10 cellular contexts compared by ENCODE assay signal in genomic region chr3:124826703-124827102, GRCh38.
DNase-seq lines count a peak whose midpoint lies in the region; ATAC-seq, FAIRE-seq and TF ChIP-seq lines count a peak whose summit lies in the region.
"Had no signal": no experiment of that assay in that cellular context is flagged by ENCODE, and none has a peak within 500 bp of the region (broad histone marks: within the 10 kb centered on the region; RNA-seq: fewer than 3 reads in every experiment).

No MANE protein-coding gene starts in this region.

- no peaks in the 10 kb centered on the region for H3K9me1 ChIP-seq in endothelial cell of umbilical vein (replicated peaks; ENCODE audit: control insufficient read depth, extremely low read depth, insufficient read depth, low read length)

- intact Hi-C loops in endothelial cell of umbilical vein (cut with micrococcal nuclease): no loop called here

- no peak for ATAC-seq in HG03045 (IDR thresholded peaks at IDR 0.05; ENCODE audit: unreplicated experiment)
- no peak for ATAC-seq in HG03097 (IDR thresholded peaks at IDR 0.05; ENCODE audit: low FRiP score, unreplicated experiment)

- H3K9me3 ChIP-seq in endothelial cell of umbilical vein (replicated peaks; ENCODE audit: control insufficient read depth, insufficient read depth, low read length) (no peaks in the 10 kb centered on the region), muscle layer of duodenum (ENCODE audit: control insufficient read depth in 1 of 2, low read length in 2 of 2) (no peaks in the 10 kb centered on the region)

- POLR2A ChIA-PET in endothelial cell of umbilical vein (lab: Charles Lee): no interaction called here

- dilution Hi-C loops in endothelial cell of umbilical vein (cut with MboI; ENCODE audit: extremely low pct_ligation_motif_present, low sequenced_read_pairs): no loop called here

- H3K36me3 ChIP-seq in endothelial cell of umbilical vein (ENCODE audit: control insufficient read depth in 2 of 2, extremely low read depth in 1 of 2, insufficient read depth in 2 of 2, low read length in 2 of 2) (no peaks in the 10 kb centered on the region), muscle layer of duodenum (ENCODE audit: control insufficient read depth in 1 of 2, insufficient read depth in 2 of 2, low read length in 2 of 2) (no peaks in the 10 kb centered on the region)

- CTCF ChIA-PET in endothelial cell of umbilical vein (lab: Charles Lee): interaction anchor here (0.8 to 2.8 kb wide), 7 partner anchors 9 to 74 kb away, joined by 3 to 19 read pairs (median 7); no protein-coding TSS in a partner anchor

- no peak overlapping the region for H2AFZ ChIP-seq in endothelial cell of umbilical vein (ENCODE audit: low read depth, low read length)

- no peak overlapping the region for H3K4me2 ChIP-seq in endothelial cell of umbilical vein (ENCODE audit: insufficient read depth, low read length)

- no peak overlapping the region for H3K4me3 ChIP-seq in endothelial cell of umbilical vein (replicated peaks in 1 of 3; ENCODE audit: insufficient read depth in 1 of 3, low read depth in 1 of 3, low read length in 3 of 3)
- H3K4me3 ChIP-seq in muscle layer of duodenum (ENCODE audit: low read depth in 1 of 2, low read length in 2 of 2): no peak overlapping the region

- H3K4me1 ChIP-seq in endothelial cell of umbilical vein (ENCODE audit: control insufficient read depth, extremely low read depth, insufficient read depth, low read length) (peaks cover 3% of the 10 kb centered on the region), muscle layer of duodenum (ENCODE audit: control insufficient read depth in 1 of 2, insufficient read depth in 2 of 2, low read length in 2 of 2) (peaks cover 13 to 15% of the 10 kb centered on the region in 2 donors)

- DNase-seq in AG08395 (ENCODE audit: low spot score) (peak; percentile 73), MV-4-11 (lab: John Stamatoyannopoulos, UW) (peak; percentile 2), endothelial cell of umbilical vein (ENCODE audit: low read depth, low spot score) (peak; percentile 74), T-helper 1 cell (no peak), LoVo (ENCODE audit: low spot score) (no peak)
- DNase-seq: Calu3, nephron progenitor cell had no signal

- H4K20me1 ChIP-seq in endothelial cell of umbilical vein (replicated peaks; ENCODE audit: control insufficient read depth, extremely low read depth, insufficient read depth, low read length): no peaks in the 10 kb centered on the region

- peak; percentile 77 for FAIRE-seq in endothelial cell of umbilical vein (lab: Jason Lieb, UNC)

- H3K79me2 ChIP-seq in endothelial cell of umbilical vein (ENCODE audit: control insufficient read depth, insufficient read depth, low read length): no peaks in the 10 kb centered on the region

- no peak overlapping the region for H3K27ac ChIP-seq in endothelial cell of umbilical vein (ENCODE audit: insufficient read depth, low read depth, low read length)
- peak overlapping the region; percentile 39 for H3K27ac ChIP-seq in muscle layer of duodenum (ENCODE audit: low read length)

- H3K27me3 ChIP-seq in endothelial cell of umbilical vein (ENCODE audit: control insufficient read depth in 2 of 2, insufficient read depth in 2 of 2, low read length in 2 of 2) (no peaks in the 10 kb centered on the region), muscle layer of duodenum (ENCODE audit: low read depth, low read length) (no peaks in the 10 kb centered on the region)

- TF ChIP-seq POLR2A in endothelial cell of umbilical vein (IDR thresholded peaks at IDR 0.05; ENCODE audit: low read depth, low read length): no peak

- no TSS peak for BruUV-seq in endothelial cell of umbilical vein (replicated peaks; lab: Mats Ljungman, UMichigan)

- no peak overlapping the region for H3K9ac ChIP-seq in endothelial cell of umbilical vein (replicated peaks; ENCODE audit: extremely low read depth, insufficient read depth, low read length)

- TF ChIP-seq CTCF in endothelial cell of umbilical vein (IDR thresholded peaks at IDR 0.05; ENCODE audit: extremely low read depth in 1 of 2, insufficient read depth in 1 of 2, low read depth in 1 of 2, low read length in 2 of 2): no peak

TF ChIP-seq in endothelial cell of umbilical vein, 7 proteins besides CTCF, POLR2A, EP300 and RAD21:
- no peak for TF ChIP-seq MAX (IDR thresholded peaks at IDR 0.05; ENCODE audit: insufficient read depth, insufficient read length)
- TF ChIP-seq POLR2AphosphoS5 (IDR thresholded peaks at IDR 0.05; ENCODE audit: insufficient read depth, low read depth, low read length): no peak
- no peak for TF ChIP-seq MYC (IDR thresholded peaks at IDR 0.05; ENCODE audit: low read depth, low read length)
- TF ChIP-seq JUN (IDR thresholded peaks at IDR 0.05; ENCODE audit: borderline replicate concordance, insufficient read depth, insufficient read length, low read depth): no peak
- no peak for TF ChIP-seq EZH2 (IDR thresholded peaks at IDR 0.05; ENCODE audit: borderline replicate concordance, low read depth, low read length, severe bottlenecking)
- TF ChIP-seq FOS (IDR thresholded peaks at IDR 0.05; ENCODE audit: borderline replicate concordance, insufficient read depth, low read length): no peak
- TF ChIP-seq GATA2 (IDR thresholded peaks at IDR 0.05; ENCODE audit: insufficient read depth, insufficient read length, low read depth, low read length): no peak

Comparison
In these comparisons a context has a peak if more than half of its experiments do, and no peak if none do; other contexts are left out.
1. DNase-seq: peak in AG08395 (single experiment), MV-4-11 (single experiment) and endothelial cell of umbilical vein (single experiment); none in T-helper 1 cell (0 of 5) and LoVo (single experiment).